ENCODE assay signal across 1 cellular context in genomic region chr4:24614881-24615280, GRCh38.
TF ChIP-seq lines count a peak whose summit lies in the region.

No MANE protein-coding gene starts in this region.

TF ChIP-seq in GM23338, 12 proteins besides CTCF, POLR2A, EP300 and RAD21 (continued from another document):
- TF ChIP-seq ZNF462 (CRISPR knock-in tag; IDR thresholded peaks at IDR 0.05) = no peak
